1 cellular context compared by ENCODE assay signal in genomic region chr15:67063689-67064606, GRCh38.
A peak's percentile ranks its signal among the peaks of the same experiment; 100 is the strongest.
TF ChIP-seq lines count a peak whose summit lies in the region.

No MANE protein-coding gene starts in this region.

TF ChIP-seq in HepG2, 621 proteins besides CTCF, POLR2A, EP300 and RAD21 (continued from another document and continues in another):
- TF ChIP-seq PAXIP1 (CRISPR knock-in tag; conservative IDR thresholded peaks at IDR 0.05) (peak; percentile 82), HOXA9 (CRISPR knock-in tag; IDR thresholded peaks at IDR 0.05; ENCODE audit: borderline replicate concordance) (no peak), ZNF761 (CRISPR knock-in tag; conservative IDR thresholded peaks at IDR 0.05) (no peak), MLXIP (CRISPR knock-in tag; IDR thresholded peaks at IDR 0.05; ENCODE audit: borderline replicate concordance) (no peak), ZNF749 (CRISPR knock-in tag; IDR thresholded peaks at IDR 0.05; ENCODE audit: borderline replicate concordance) (peak; percentile 28; the same call in 1 of the 2 replicates), SMARCE1 (IDR thresholded peaks at IDR 0.05; ENCODE audit: borderline replicate concordance) (no peak), HNRNPH1 (optimal IDR thresholded peaks at IDR 0.05; ENCODE audit: low read depth, low read length) (no peak), ZC3H4 (CRISPR knock-in tag; IDR thresholded peaks at IDR 0.05; ENCODE audit: borderline replicate concordance) (no peak), KDM5B (CRISPR knock-in tag; IDR thresholded peaks at IDR 0.05; ENCODE audit: borderline replicate concordance) (peak; percentile 46; the same call in 1 of the 2 replicates), RBFOX2 (IDR thresholded peaks at IDR 0.05; ENCODE audit: low read depth, low read length) (peak; percentile 30; the same call in 1 of the 2 replicates), ARID2 (CRISPR knock-in tag; IDR thresholded peaks at IDR 0.05; ENCODE audit: borderline replicate concordance) (0 out of 2 replicates have a peak, but pooled peaks have one; percentile 48), SP4 (CRISPR knock-in tag; IDR thresholded peaks at IDR 0.05) (no peak), BRD4 (CRISPR knock-in tag; IDR thresholded peaks at IDR 0.05) (peak; percentile 16; the same call in 1 of the 2 replicates), ZNF274 (CRISPR knock-in tag; IDR thresholded peaks at IDR 0.05) (peak; percentile 25; the same call in 1 of the 2 replicates), SIX4 (CRISPR knock-in tag; IDR thresholded peaks at IDR 0.05) (no peak; the same call in 1 of the 2 replicates), E2F1 (CRISPR knock-in tag; IDR thresholded peaks at IDR 0.05) (no peak), ATF6 (CRISPR knock-in tag; conservative IDR thresholded peaks at IDR 0.05) (no peak), CEBPG (CRISPR knock-in tag; IDR thresholded peaks at IDR 0.05) (peak; percentile 82), ZBTB39 (CRISPR knock-in tag; IDR thresholded peaks at IDR 0.05) (no peak; the same call in 1 of the 2 replicates), HES4 (CRISPR knock-in tag; IDR thresholded peaks at IDR 0.05; ENCODE audit: borderline replicate concordance) (0 out of 2 replicates have a peak, but pooled peaks have one; percentile 46), ATF7-NPFF (CRISPR knock-in tag; IDR thresholded peaks at IDR 0.05; ENCODE audit: low read depth) (peak; percentile 53; the same call in 1 of the 2 replicates), KDM3A (CRISPR knock-in tag; IDR thresholded peaks at IDR 0.05; ENCODE audit: low read depth) (no peak; the same call in 1 of the 2 replicates), NFE2L1 (CRISPR knock-in tag; IDR thresholded peaks at IDR 0.05; ENCODE audit: borderline replicate concordance) (no peak), ZNF747 (CRISPR knock-in tag; IDR thresholded peaks at IDR 0.05; ENCODE audit: borderline replicate concordance) (no peak), TCF7L2 (IDR thresholded peaks at IDR 0.05; ENCODE audit: low read depth, low read length) (no peak), CCAR2 (optimal IDR thresholded peaks at IDR 0.05; ENCODE audit: low read depth, low read length) (no peak), ZNF20 (CRISPR knock-in tag; IDR thresholded peaks at IDR 0.05) (no peak), ZNF281 (CRISPR knock-in tag; IDR thresholded peaks at IDR 0.05; ENCODE audit: borderline replicate concordance) (peak; percentile 0; the same call in 1 of the 2 replicates), THYN1 (CRISPR knock-in tag; IDR thresholded peaks at IDR 0.05; ENCODE audit: borderline replicate concordance, low read depth) (no peak), HOXA5 (CRISPR knock-in tag; IDR thresholded peaks at IDR 0.05) (peak; percentile 19; the same call in 1 of the 2 replicates), ETS1 (CRISPR knock-in tag; IDR thresholded peaks at IDR 0.05) (0 out of 2 replicates have a peak, but pooled peaks have one; percentile 3), MXD3 (CRISPR knock-in tag; IDR thresholded peaks at IDR 0.05) (no peak), FOXC1 (CRISPR knock-in tag; IDR thresholded peaks at IDR 0.05; ENCODE audit: borderline replicate concordance) (no peak), ZNF75D (CRISPR knock-in tag; IDR thresholded peaks at IDR 0.05; ENCODE audit: borderline replicate concordance) (no peak), ZNF451 (CRISPR knock-in tag; IDR thresholded peaks at IDR 0.05) (no peak), BORCS8-MEF2B (CRISPR knock-in tag; IDR thresholded peaks at IDR 0.05) (peak; percentile 67; the same call in 1 of the 2 replicates), ZNF280B (CRISPR knock-in tag; IDR thresholded peaks at IDR 0.05; ENCODE audit: borderline replicate concordance) (no peak), ZMYM4 (CRISPR knock-in tag; IDR thresholded peaks at IDR 0.05) (0 out of 2 replicates have a peak, but pooled peaks have one; percentile 58), ZNF724P (CRISPR knock-in tag; IDR thresholded peaks at IDR 0.05; ENCODE audit: borderline replicate concordance) (no peak), ZNF598 (CRISPR knock-in tag; IDR thresholded peaks at IDR 0.05; ENCODE audit: borderline replicate concordance) (no peak), DRAP1 (CRISPR knock-in tag; IDR thresholded peaks at IDR 0.05) (peak; percentile 86), ZNF782 (CRISPR knock-in tag; IDR thresholded peaks at IDR 0.05; ENCODE audit: borderline replicate concordance) (no peak; the same call in 1 of the 2 replicates), MEF2D (CRISPR knock-in tag; IDR thresholded peaks at IDR 0.05) (peak; percentile 81; the same call in 1 of the 2 replicates), ZBTB1 (CRISPR knock-in tag; IDR thresholded peaks at IDR 0.05; ENCODE audit: borderline replicate concordance) (no peak), ZNF883 (CRISPR knock-in tag; IDR thresholded peaks at IDR 0.05; ENCODE audit: not compliant biosample characterization) (no peak)
